1 cellular context compared by ENCODE assay signal in the genomic region with DNA sequence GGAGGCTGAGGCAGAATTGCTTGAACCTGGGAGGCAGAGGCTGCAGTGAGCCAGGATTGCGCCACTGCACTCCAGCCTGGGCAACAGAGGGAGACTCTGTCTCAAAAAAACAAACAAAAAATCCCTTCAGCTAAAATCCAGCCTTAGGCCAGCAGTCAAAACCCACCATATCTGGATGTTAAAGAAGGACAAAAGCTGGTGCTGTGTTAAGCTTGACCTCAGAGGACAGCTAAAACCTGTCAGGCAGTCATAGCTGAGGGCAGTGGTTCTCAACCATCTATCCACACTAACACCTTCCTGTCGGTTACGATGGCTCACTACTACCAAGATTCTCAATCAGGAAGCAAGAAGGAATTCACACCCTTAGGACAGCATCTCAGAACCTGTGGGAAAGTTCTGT.
TF ChIP-seq lines count a peak whose summit lies in the region.

No MANE protein-coding gene starts in this region.

TF ChIP-seq in GM23338, 12 proteins besides CTCF, POLR2A, EP300 and RAD21 (continued from another document):
- TF ChIP-seq, protein P1, sequence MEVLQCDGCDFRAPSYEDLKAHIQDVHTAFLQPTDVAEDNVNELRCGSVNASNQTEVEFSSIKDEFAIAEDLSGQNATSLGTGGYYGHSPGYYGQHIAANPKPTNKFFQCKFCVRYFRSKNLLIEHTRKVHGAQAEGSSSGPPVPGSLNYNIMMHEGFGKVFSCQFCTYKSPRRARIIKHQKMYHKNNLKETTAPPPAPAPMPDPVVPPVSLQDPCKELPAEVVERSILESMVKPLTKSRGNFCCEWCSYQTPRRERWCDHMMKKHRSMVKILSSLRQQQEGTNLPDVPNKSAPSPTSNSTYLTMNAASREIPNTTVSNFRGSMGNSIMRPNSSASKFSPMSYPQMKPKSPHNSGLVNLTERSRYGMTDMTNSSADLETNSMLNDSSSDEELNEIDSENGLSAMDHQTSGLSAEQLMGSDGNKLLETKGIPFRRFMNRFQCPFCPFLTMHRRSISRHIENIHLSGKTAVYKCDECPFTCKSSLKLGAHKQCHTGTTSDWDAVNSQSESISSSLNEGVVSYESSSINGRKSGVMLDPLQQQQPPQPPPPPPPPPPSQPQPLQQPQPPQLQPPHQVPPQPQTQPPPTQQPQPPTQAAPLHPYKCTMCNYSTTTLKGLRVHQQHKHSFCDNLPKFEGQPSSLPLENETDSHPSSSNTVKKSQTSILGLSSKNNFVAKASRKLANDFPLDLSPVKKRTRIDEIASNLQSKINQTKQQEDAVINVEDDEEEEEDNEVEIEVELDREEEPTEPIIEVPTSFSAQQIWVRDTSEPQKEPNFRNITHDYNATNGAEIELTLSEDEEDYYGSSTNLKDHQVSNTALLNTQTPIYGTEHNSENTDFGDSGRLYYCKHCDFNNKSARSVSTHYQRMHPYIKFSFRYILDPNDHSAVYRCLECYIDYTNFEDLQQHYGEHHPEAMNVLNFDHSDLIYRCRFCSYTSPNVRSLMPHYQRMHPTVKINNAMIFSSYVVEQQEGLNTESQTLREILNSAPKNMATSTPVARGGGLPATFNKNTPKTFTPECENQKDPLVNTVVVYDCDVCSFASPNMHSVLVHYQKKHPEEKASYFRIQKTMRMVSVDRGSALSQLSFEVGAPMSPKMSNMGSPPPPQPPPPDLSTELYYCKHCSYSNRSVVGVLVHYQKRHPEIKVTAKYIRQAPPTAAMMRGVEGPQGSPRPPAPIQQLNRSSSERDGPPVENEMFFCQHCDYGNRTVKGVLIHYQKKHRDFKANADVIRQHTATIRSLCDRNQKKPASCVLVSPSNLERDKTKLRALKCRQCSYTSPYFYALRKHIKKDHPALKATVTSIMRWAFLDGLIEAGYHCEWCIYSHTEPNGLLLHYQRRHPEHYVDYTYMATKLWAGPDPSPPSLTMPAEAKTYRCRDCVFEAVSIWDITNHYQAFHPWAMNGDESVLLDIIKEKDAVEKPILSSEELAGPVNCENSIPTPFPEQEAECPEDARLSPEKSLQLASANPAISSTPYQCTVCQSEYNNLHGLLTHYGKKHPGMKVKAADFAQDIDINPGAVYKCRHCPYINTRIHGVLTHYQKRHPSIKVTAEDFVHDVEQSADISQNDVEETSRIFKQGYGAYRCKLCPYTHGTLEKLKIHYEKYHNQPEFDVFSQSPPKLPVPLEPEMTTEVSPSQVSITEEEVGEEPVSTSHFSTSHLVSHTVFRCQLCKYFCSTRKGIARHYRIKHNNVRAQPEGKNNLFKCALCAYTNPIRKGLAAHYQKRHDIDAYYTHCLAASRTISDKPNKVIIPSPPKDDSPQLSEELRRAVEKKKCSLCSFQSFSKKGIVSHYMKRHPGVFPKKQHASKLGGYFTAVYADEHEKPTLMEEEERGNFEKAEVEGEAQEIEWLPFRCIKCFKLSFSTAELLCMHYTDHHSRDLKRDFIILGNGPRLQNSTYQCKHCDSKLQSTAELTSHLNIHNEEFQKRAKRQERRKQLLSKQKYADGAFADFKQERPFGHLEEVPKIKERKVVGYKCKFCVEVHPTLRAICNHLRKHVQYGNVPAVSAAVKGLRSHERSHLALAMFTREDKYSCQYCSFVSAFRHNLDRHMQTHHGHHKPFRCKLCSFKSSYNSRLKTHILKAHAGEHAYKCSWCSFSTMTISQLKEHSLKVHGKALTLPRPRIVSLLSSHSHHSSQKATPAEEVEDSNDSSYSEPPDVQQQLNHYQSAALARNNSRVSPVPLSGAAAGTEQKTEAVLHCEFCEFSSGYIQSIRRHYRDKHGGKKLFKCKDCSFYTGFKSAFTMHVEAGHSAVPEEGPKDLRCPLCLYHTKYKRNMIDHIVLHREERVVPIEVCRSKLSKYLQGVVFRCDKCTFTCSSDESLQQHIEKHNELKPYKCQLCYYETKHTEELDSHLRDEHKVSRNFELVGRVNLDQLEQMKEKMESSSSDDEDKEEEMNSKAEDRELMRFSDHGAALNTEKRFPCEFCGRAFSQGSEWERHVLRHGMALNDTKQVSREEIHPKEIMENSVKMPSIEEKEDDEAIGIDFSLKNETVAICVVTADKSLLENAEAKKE (CRISPR knock-in tag; IDR thresholded peaks at IDR 0.05): no peak
- no peak for TF ChIP-seq CREB1 (CRISPR knock-in tag; IDR thresholded peaks at IDR 0.05; ENCODE audit: low read depth)
- TF ChIP-seq EZH2phosphoT487 (IDR thresholded peaks at IDR 0.05; ENCODE audit: unreplicated experiment): no peak
- TF ChIP-seq POLR2AphosphoS5 (IDR thresholded peaks at IDR 0.05; ENCODE audit: low read depth): no peak
- TF ChIP-seq EZH2 (IDR thresholded peaks at IDR 0.05; ENCODE audit: low read depth, unreplicated experiment): no peak
- TF ChIP-seq, protein P2, sequence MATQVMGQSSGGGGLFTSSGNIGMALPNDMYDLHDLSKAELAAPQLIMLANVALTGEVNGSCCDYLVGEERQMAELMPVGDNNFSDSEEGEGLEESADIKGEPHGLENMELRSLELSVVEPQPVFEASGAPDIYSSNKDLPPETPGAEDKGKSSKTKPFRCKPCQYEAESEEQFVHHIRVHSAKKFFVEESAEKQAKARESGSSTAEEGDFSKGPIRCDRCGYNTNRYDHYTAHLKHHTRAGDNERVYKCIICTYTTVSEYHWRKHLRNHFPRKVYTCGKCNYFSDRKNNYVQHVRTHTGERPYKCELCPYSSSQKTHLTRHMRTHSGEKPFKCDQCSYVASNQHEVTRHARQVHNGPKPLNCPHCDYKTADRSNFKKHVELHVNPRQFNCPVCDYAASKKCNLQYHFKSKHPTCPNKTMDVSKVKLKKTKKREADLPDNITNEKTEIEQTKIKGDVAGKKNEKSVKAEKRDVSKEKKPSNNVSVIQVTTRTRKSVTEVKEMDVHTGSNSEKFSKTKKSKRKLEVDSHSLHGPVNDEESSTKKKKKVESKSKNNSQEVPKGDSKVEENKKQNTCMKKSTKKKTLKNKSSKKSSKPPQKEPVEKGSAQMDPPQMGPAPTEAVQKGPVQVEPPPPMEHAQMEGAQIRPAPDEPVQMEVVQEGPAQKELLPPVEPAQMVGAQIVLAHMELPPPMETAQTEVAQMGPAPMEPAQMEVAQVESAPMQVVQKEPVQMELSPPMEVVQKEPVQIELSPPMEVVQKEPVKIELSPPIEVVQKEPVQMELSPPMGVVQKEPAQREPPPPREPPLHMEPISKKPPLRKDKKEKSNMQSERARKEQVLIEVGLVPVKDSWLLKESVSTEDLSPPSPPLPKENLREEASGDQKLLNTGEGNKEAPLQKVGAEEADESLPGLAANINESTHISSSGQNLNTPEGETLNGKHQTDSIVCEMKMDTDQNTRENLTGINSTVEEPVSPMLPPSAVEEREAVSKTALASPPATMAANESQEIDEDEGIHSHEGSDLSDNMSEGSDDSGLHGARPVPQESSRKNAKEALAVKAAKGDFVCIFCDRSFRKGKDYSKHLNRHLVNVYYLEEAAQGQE (IDR thresholded peaks at IDR 0.05; ENCODE audit: unreplicated experiment): no peak
